ENCODE assay signal across 8 cellular contexts in the genomic region with DNA sequence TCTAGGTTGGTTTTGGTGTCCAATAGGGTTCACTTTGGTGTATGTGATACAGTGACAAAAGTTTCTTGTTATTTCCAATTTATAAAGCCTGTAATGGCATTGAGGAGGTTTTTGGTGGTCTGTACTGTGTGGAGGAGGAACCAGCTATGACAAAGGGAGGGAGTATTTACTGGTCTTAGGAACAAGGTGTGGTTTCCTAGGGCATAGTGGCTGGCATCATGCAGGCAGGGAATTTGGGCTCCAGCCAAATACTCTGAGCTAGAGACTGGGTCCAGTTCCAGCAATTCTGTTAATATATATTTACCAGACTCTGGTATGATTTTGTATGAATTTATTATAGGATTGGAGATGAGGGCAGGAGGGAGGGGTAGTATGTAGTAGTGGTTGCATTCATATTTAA.
DNase-seq lines count a peak whose midpoint lies in the region; ATAC-seq, FAIRE-seq and TF ChIP-seq lines count a peak whose summit lies in the region.
"Not testable (repeated sequence)": the region's sequence is repeated elsewhere in the genome, so short reads cannot be mapped to it uniquely, and the experiment has no call there.

No MANE protein-coding gene starts in this region.

- peak; percentile 81 for ATAC-seq in PC-3
- ATAC-seq in right cardiac atrium = peak; percentile 44 to 45
- peak in 3 of 4 donors; percentile 31 to 54 (median 47) for ATAC-seq in pancreas

- not testable (repeated sequence) for H3K4me2 ChIP-seq in PC-3 (ENCODE audit: low read length)

- H3K9ac ChIP-seq in PC-3 (ENCODE audit: low read length) = not testable (repeated sequence)

- not testable (repeated sequence) for H3K9me2 ChIP-seq in PC-3 (replicated peaks; ENCODE audit: low read length)

- CTCF ChIA-PET in PC-3 (lab: Charles Lee) = not testable (repeated sequence)

- H3K27ac ChIP-seq in PC-3 (ENCODE audit: low read length); right cardiac atrium (ENCODE audit: low read length); pancreas: not testable (repeated sequence)

- FAIRE-seq in H54 (lab: Jason Lieb, UNC) = peak; percentile 57
- not testable (repeated sequence) for FAIRE-seq in pancreas (lab: Jason Lieb, UNC)

- not testable (repeated sequence) for H3F3A ChIP-seq in PC-3 (ENCODE audit: low read length, unreplicated experiment)

- not testable (repeated sequence) for TF ChIP-seq CTCF in BE2C (IDR thresholded peaks at IDR 0.05; ENCODE audit: low read depth, low read length); PC-3 (conservative IDR thresholded peaks at IDR 0.05; ENCODE audit: low read depth, low read length); pancreas (IDR thresholded peaks at IDR 0.05)

- not testable (repeated sequence) for H3K9me3 ChIP-seq in BE2C; PC-3 (ENCODE audit: low read length); right cardiac atrium (ENCODE audit: control insufficient read depth, low read length); pancreas

- H3K36me3 ChIP-seq in BE2C; PC-3 (ENCODE audit: low read depth, low read length); pancreas: not testable (repeated sequence)

- intact Hi-C loops in PC-3 (cut with micrococcal nuclease); right cardiac atrium (cut with DNase I); pancreas (cut with DNase I): not testable (repeated sequence)

- not testable (repeated sequence) for H3K79me2 ChIP-seq in PC-3 (ENCODE audit: low read length)

- BruUV-seq in PC-3 (replicated peaks; lab: Mats Ljungman, UMichigan) = not testable (repeated sequence)

- not testable (repeated sequence) for H3K27me3 ChIP-seq in BE2C; PC-3 (ENCODE audit: low read length); right cardiac atrium (ENCODE audit: control insufficient read depth, insufficient read depth); pancreas

- H3K4me1 ChIP-seq in BE2C; PC-3 (ENCODE audit: insufficient read depth, low read length); right cardiac atrium (ENCODE audit: control insufficient read depth, insufficient read depth, low read length); pancreas: not testable (repeated sequence)

- peak; percentile 8 for DNase-seq in BE2C
- not testable (repeated sequence) for DNase-seq in H54 (ENCODE audit: insufficient read length, low spot score); right cardiac atrium
- DNase-seq in NCI-H2196 (lab: John Stamatoyannopoulos, UW; ENCODE audit: unreplicated experiment) = peak; percentile 1
- DNase-seq in PC-3 = peak; percentile 28
- DNase-seq in astrocyte of the hippocampus (ENCODE audit: low read depth, low spot score) = peak; percentile 19
- DNase-seq in dermis blood vessel endothelial cell = peak; percentile 26
- peak in 1 of 6 donors; percentile 21 for DNase-seq in pancreas

- POLR2A ChIA-PET in PC-3 (lab: Charles Lee; ENCODE audit: unreplicated experiment) = not testable (repeated sequence)

- TF ChIP-seq POLR2A in H54 (IDR thresholded peaks at IDR 0.05; ENCODE audit: low read depth, low read length) = not testable (repeated sequence)

- not testable (repeated sequence) for H3K4me3 ChIP-seq in BE2C (ENCODE audit: low read depth, low read length); PC-3 (ENCODE audit: low read length); right cardiac atrium (ENCODE audit: low read length); pancreas

- H4K20me1 ChIP-seq in PC-3 (ENCODE audit: low read length) = not testable (repeated sequence)

- not testable (repeated sequence) for H2AFZ ChIP-seq in PC-3 (ENCODE audit: low read length)
